In genomic region chr2:69366-70344, GRCh38 we compare ENCODE assay signal across 15 cellular contexts. TPM values are rescaled to one million over a fixed set of nuclear protein-coding genes. Genes with fewer than 3 reads are reported as not detected.
A peak's percentile ranks its signal among the peaks of the same experiment; 100 is the strongest.
DNase-seq lines count a peak whose midpoint lies in the region; ATAC-seq, FAIRE-seq and TF ChIP-seq lines count a peak whose summit lies in the region.
"Had no signal": no experiment of that assay in that cellular context is flagged by ENCODE, and none has a peak within 500 bp of the region (broad histone marks: within the 10 kb centered on the region; RNA-seq: fewer than 3 reads in every experiment).

No MANE protein-coding gene starts in this region.

- no peak overlapping the region for H3K4me3 ChIP-seq in bronchial epithelial cell (ENCODE audit: low read depth, low read length)

- no peak overlapping the region for H3K4me3 Mint-ChIP-seq in T-cell
- H3K4me3 Mint-ChIP-seq: memory B cell had no signal

- no peak overlapping the region for H3K27ac Mint-ChIP-seq in T-cell
- H3K27ac Mint-ChIP-seq: memory B cell had no signal

- H3K36me3 ChIP-seq in bronchial epithelial cell (ENCODE audit: control insufficient read depth, insufficient read depth, low read length): no peaks in the 10 kb centered on the region
- H3K36me3 ChIP-seq: WERI-Rb-1 had no signal

- H3K9me3 Mint-ChIP-seq in T-cell: peaks cover 0 to 7% (median 7%) of the 10 kb centered on the region in 3 donors

- POLR2A ChIA-PET in T-cell (lab: Charles Lee): no interaction called here

- H3K36me3 Mint-ChIP-seq in T-cell: no peaks in the 10 kb centered on the region
- H3K36me3 Mint-ChIP-seq: memory B cell had no signal

- H3K27me3 ChIP-seq in bronchial epithelial cell (ENCODE audit: control insufficient read depth, insufficient read depth, low read length): no peaks in the 10 kb centered on the region

- DNase-seq in COLO668 (lab: John Stamatoyannopoulos, UW; ENCODE audit: unreplicated experiment): peak; percentile 85
- DNase-seq in M059J (ENCODE audit: low read depth): peak; percentile 29
- peak; percentile 70 for DNase-seq in bronchial epithelial cell (ENCODE audit: low read depth)
- DNase-seq in lung microvascular endothelial cell (ENCODE audit: low read depth in 2 of 2): peak; percentile 13 to 23
- no peak for DNase-seq in stimulated activated CD8-positive, alpha-beta memory T cell treated with anti-CD3 and anti-CD28 coated beads, Interleukin-4, amount 100 ng/mL, for 48 hours
- no peak for DNase-seq in T-cell
- no peak for DNase-seq in nucleus accumbens (lab: John Stamatoyannopoulos, UW)
- DNase-seq: cerebellar nuclear complex, DND-41, erythroblast, NCI-H1436 treated with DMSO at 0.1 percent for 48 hours, trophoblast cell, WERI-Rb-1 had no signal

- peaks cover 0 to 9% of the 10 kb centered on the region in 2 donors for H3K27me3 Mint-ChIP-seq in T-cell
- H3K27me3 Mint-ChIP-seq: memory B cell had no signal

- FAIRE-seq in bronchial epithelial cell (lab: Jason Lieb, UNC): no peak

- ATAC-seq in HG02840 (IDR thresholded peaks at IDR 0.05; ENCODE audit: low FRiP score, unreplicated experiment) (no peak), T-cell (replicated peaks in 1 of 4) (no peak)

- no peak for TF ChIP-seq CTCF in bronchial epithelial cell (IDR thresholded peaks at IDR 0.05; ENCODE audit: insufficient read depth, low read length, severe bottlenecking)

- H3K4me1 Mint-ChIP-seq in T-cell: no peaks in the 10 kb centered on the region
- H3K4me1 Mint-ChIP-seq: memory B cell had no signal

- CTCF ChIA-PET in T-cell (lab: Charles Lee): no interaction called here

RNA-seq across cellular contexts. Expression of gene FAM110C, which starts 23.4 kb away (rescaled TPM):
- total RNA-seq in M059J (2014; rRNA removed; shearing (Covaris generic)): 0.15 TPM in 1 of 2 replicates, not detected in the other
- total RNA-seq in bronchial epithelial cell: 9.2 and 9.9 TPM in 2 replicates
- under 0.01 and 0.44 TPM in 2 replicates for total RNA-seq in lung microvascular endothelial cell
- total RNA-seq in T-cell: 1 to 10 TPM in 2 of 5 donors, under 1 TPM in 3; 0.35 to 1.9 (median 0.72) TPM

Comparison
In these comparisons a context has a peak if more than half of its experiments do, and no peak if none do; other contexts are left out.
1. DNase-seq: peak in COLO668 (single experiment), M059J (single experiment), bronchial epithelial cell (single experiment) and lung microvascular endothelial cell (2 of 2); none in stimulated activated CD8-positive, alpha-beta memory T cell treated with anti-CD3 and anti-CD28 coated beads, Interleukin-4, amount 100 ng/mL, for 48 hours (single experiment), T-cell (0 of 34) and nucleus accumbens (0 of 56).